Comparison of ENCODE assay signal across 16 cellular contexts in genomic region chr7:12643001-12643400, GRCh38.
"Had no signal": no experiment of that assay in that cellular context is flagged by ENCODE, and none has a peak within 500 bp of the region (broad histone marks: within the 10 kb centered on the region; RNA-seq: fewer than 3 reads in every experiment).

No MANE protein-coding gene starts in this region.

- H3K27ac Mint-ChIP-seq: activated B cell treated with CpG ODN at 0.5 μM for 24 hours; activated naive CD8-positive, alpha-beta T cell treated with anti-CD3 and anti-CD28 coated beads for 36 hours; activated T-helper 1 cell treated with anti-CD3 and anti-CD28 coated beads, Interleukin-12 subunit alpha, Interleukin-12 subunit beta, Interleukin-2, Interleukin-4 antibody, amounts not matched to agents 30 ng/mL and 10 ng/mL and 1 ng/mL, durations not matched to agents 14 hours and 24 hours and 36 hours; naive B cell; neural progenitor cell; stimulated activated effector memory CD8-positive, alpha-beta T cell treated with anti-CD3 and anti-CD28 coated beads, Interleukin-12 subunit alpha, Interleukin-12 subunit beta, amount 100 ng/mL, for 72 hours had no signal

- H3K36me3 ChIP-seq: cardiac muscle cell, neural progenitor cell, pancreas, sigmoid colon had no signal

- H3K9me3 ChIP-seq: pancreas, sigmoid colon had no signal

- DNase-seq: activated B cell treated with CpG ODN at 0.5 μM for 24 hours; activated CD4-positive, alpha-beta T cell treated with anti-CD3 and anti-CD28 coated beads for 48 hours; activated CD8-positive, alpha-beta memory T cell treated with anti-CD3 and anti-CD28 coated beads for 24 hours; activated naive CD8-positive, alpha-beta T cell treated with anti-CD3 and anti-CD28 coated beads for 36 hours; erythroblast; pancreas; sigmoid colon; stimulated activated CD4-positive, alpha-beta T cell treated with anti-CD3 and anti-CD28 coated beads, Interleukin-12 subunit alpha, Interleukin-12 subunit beta, amount 100 ng/mL, for 4 hours; T-helper 2 cell had no signal

- H3K4me2 ChIP-seq: hepatocyte, neural progenitor cell had no signal

- H3K27ac ChIP-seq: cardiac muscle cell, hepatocyte, neural progenitor cell, pancreas, sigmoid colon had no signal

- H3K4me3 ChIP-seq: cardiac muscle cell, hepatocyte, neural progenitor cell, pancreas, sigmoid colon had no signal

- H3K4me1 ChIP-seq: neural progenitor cell, pancreas had no signal

- H3K36me3 Mint-ChIP-seq: activated naive CD8-positive, alpha-beta T cell treated with anti-CD3 and anti-CD28 coated beads for 36 hours; naive B cell; neural progenitor cell; stimulated activated effector memory CD8-positive, alpha-beta T cell treated with anti-CD3 and anti-CD28 coated beads, Interleukin-12 subunit alpha, Interleukin-12 subunit beta, amount 100 ng/mL, for 72 hours had no signal

- ATAC-seq: left lobe of liver had no signal

- H3K4me3 Mint-ChIP-seq: activated B cell treated with CpG ODN at 0.5 μM for 24 hours; activated naive CD8-positive, alpha-beta T cell treated with anti-CD3 and anti-CD28 coated beads for 36 hours; activated T-helper 1 cell treated with anti-CD3 and anti-CD28 coated beads, Interleukin-12 subunit alpha, Interleukin-12 subunit beta, Interleukin-2, Interleukin-4 antibody, amounts not matched to agents 30 ng/mL and 10 ng/mL and 1 ng/mL, durations not matched to agents 14 hours and 24 hours and 36 hours; naive B cell; neural progenitor cell; stimulated activated effector memory CD8-positive, alpha-beta T cell treated with anti-CD3 and anti-CD28 coated beads, Interleukin-12 subunit alpha, Interleukin-12 subunit beta, amount 100 ng/mL, for 72 hours had no signal

- H2AFZ ChIP-seq: hepatocyte, neural progenitor cell had no signal

- H3K79me2 ChIP-seq: hepatocyte had no signal

- H3K27me3 Mint-ChIP-seq: activated naive CD8-positive, alpha-beta T cell treated with anti-CD3 and anti-CD28 coated beads for 36 hours; naive B cell had no signal

- H3K9me3 Mint-ChIP-seq: activated B cell treated with CpG ODN at 0.5 μM for 24 hours; activated naive CD8-positive, alpha-beta T cell treated with anti-CD3 and anti-CD28 coated beads for 36 hours; activated T-helper 1 cell treated with anti-CD3 and anti-CD28 coated beads, Interleukin-12 subunit alpha, Interleukin-12 subunit beta, Interleukin-2, Interleukin-4 antibody, amounts not matched to agents 30 ng/mL and 10 ng/mL and 1 ng/mL, durations not matched to agents 14 hours and 24 hours and 36 hours; naive B cell; neural progenitor cell; stimulated activated effector memory CD8-positive, alpha-beta T cell treated with anti-CD3 and anti-CD28 coated beads, Interleukin-12 subunit alpha, Interleukin-12 subunit beta, amount 100 ng/mL, for 72 hours had no signal

- H3K27me3 ChIP-seq: cardiac muscle cell, hepatocyte, neural progenitor cell, sigmoid colon had no signal

- H3K9ac ChIP-seq: neural progenitor cell had no signal
